ENCODE assay signal across 8 cellular contexts in the genomic region with DNA sequence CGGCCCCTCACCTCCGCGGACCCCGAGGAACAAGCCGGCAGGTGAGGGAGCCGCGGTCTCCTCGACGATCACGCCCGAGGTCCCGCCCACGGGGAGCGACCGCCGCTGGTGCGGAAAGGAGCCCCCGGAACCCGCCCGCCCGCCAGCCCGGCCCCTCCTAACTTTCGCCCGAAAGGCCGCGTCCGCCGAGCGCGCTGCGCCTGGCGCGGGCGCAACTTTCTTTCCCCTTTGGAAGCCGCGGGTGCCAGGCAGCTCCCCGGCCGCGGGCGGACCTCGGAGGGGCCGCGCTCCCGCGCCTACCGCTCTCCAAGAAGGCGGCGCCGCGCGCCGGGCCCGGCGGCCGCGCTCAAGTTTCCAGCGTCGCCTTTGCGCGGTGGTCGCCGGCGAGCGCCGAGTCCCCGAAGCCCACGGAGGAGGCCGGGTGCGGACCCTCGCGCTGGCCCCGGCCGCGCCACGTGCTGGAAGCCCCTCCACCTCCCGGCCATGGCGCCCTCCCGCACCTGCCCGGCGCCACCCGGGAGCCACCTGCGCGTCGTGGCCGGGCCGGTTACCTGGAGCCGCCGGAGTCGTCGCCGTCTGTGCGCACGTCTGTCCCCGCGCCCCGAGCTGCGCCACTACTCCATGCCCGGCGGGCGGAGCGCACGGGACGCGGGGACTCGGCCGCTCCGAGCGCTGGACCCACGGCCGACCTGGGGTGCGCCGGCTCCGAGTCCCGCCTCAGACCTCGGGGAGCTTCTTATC. TPM values are rescaled to one million over a fixed set of nuclear protein-coding genes. Genes with fewer than 3 reads are reported as not detected.
DNase-seq lines count a peak whose midpoint lies in the region; ATAC-seq and TF ChIP-seq lines count a peak whose summit lies in the region.

A gene with protein sequence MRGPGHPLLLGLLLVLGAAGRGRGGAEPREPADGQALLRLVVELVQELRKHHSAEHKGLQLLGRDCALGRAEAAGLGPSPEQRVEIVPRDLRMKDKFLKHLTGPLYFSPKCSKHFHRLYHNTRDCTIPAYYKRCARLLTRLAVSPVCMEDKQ (minus strand): TSS at position 90 of the 741 bp plus-strand sequence. CDS start 256 bp downstream, outside the sequence.

- peaks cover 2% of the 10 kb centered on the region for H3F3A ChIP-seq in neural cell (ENCODE audit: insufficient read depth, low read length, poor library complexity, severe bottlenecking)

- H3K9ac ChIP-seq in neural cell (ENCODE audit: low read length), result peak within 1 kb of the TSS; percentile 26

- peaks cover 14% of the 10 kb centered on the region for H3K4me1 ChIP-seq in CD8-positive, alpha-beta memory T cell (ENCODE audit: insufficient read depth, low read length)

- H3K4me3 ChIP-seq in CD8-positive, alpha-beta memory T cell (ENCODE audit: low read length), result no peak within 1 kb of the TSS
- H3K4me3 ChIP-seq in epithelial cell of esophagus (ENCODE audit: low read length), result no peak within 1 kb of the TSS
- H3K4me3 ChIP-seq in neural cell (ENCODE audit: low read length), result peak within 1 kb of the TSS; percentile 60

- no peaks in the 10 kb centered on the region for H3K9me3 Mint-ChIP-seq in CD8-positive, alpha-beta memory T cell

- H3K36me3 ChIP-seq in CD8-positive, alpha-beta memory T cell (ENCODE audit: insufficient read depth, low read length), result no peaks in the 10 kb centered on the region
- no peaks in the 10 kb centered on the region for H3K36me3 ChIP-seq in neural cell (ENCODE audit: insufficient read depth, low read length)

- no peaks in the 10 kb centered on the region for H3K9me2 ChIP-seq in neural cell (ENCODE audit: insufficient read depth, low read length)

- TF ChIP-seq CTCF in epithelial cell of esophagus (IDR thresholded peaks at IDR 0.05; ENCODE audit: insufficient read depth, low read depth, low read length, missing control alignments) (no peak), neural cell (IDR thresholded peaks at IDR 0.05; ENCODE audit: poor library complexity, severe bottlenecking) (no peak)

- no peak for TF ChIP-seq EP300 in neural cell (conservative IDR thresholded peaks at IDR 0.05; ENCODE audit: poor library complexity, severe bottlenecking)

- CTCF ChIA-PET in CD8-positive, alpha-beta memory T cell (lab: Charles Lee), result interaction anchor here (2.3 kb wide), 1 partner anchor 349 kb away, joined by 6 read pairs; no protein-coding TSS in a partner anchor

- no peak for ATAC-seq in GM21526 (IDR thresholded peaks at IDR 0.05; ENCODE audit: low FRiP score, unreplicated experiment)

- H3K79me2 ChIP-seq in neural cell (replicated peaks; ENCODE audit: insufficient read depth, low read length), result no peaks in the 10 kb centered on the region

- H3K27me3 Mint-ChIP-seq in CD8-positive, alpha-beta memory T cell, result peaks cover 13 to 36% of the 10 kb centered on the region in 2 donors

- peaks cover 14% of the 10 kb centered on the region for H3K27me3 ChIP-seq in CD8-positive, alpha-beta memory T cell (ENCODE audit: insufficient read depth, low read length, poor library complexity, severe bottlenecking)
- H3K27me3 ChIP-seq in neural cell (ENCODE audit: insufficient read depth, low read depth, low read length), result peaks cover 71% of the 10 kb centered on the region

- H4K20me1 ChIP-seq in neural cell (ENCODE audit: insufficient read depth), result no peaks in the 10 kb centered on the region

- no peaks in the 10 kb centered on the region for H3K9me3 ChIP-seq in CD8-positive, alpha-beta memory T cell (ENCODE audit: low read length)
- H3K9me3 ChIP-seq in neural cell (ENCODE audit: low read length), result no peaks in the 10 kb centered on the region

- peak within 1 kb of the TSS; percentile 28 for H3K4me2 ChIP-seq in neural cell (ENCODE audit: low read length)

- H3K4me1 Mint-ChIP-seq in CD8-positive, alpha-beta memory T cell, result peaks cover 8 to 16% (median 13%) of the 10 kb centered on the region in 3 donors

- H3K36me3 Mint-ChIP-seq in CD8-positive, alpha-beta memory T cell, result no peaks in the 10 kb centered on the region

- POLR2A ChIA-PET in CD8-positive, alpha-beta memory T cell (lab: Charles Lee), result no interaction called here

- no peak for TF ChIP-seq RAD21 in neural cell (conservative IDR thresholded peaks at IDR 0.05)

- H3K4me3 Mint-ChIP-seq in CD8-positive, alpha-beta memory T cell, result peak within 1 kb of the TSS in 6 of 7 donors; percentile 29 to 87 (median 59)

- no peak within 1 kb of the TSS for H3K27ac Mint-ChIP-seq in CD8-positive, alpha-beta memory T cell

- in situ Hi-C loops in G401 (cut with HindIII; ENCODE audit: low sequenced_read_pairs), result no loop called here

- H3K27ac ChIP-seq in CD8-positive, alpha-beta memory T cell (ENCODE audit: low read depth, low read length), result no peak within 1 kb of the TSS
- H3K27ac ChIP-seq in neural cell (ENCODE audit: low read length), result no peak within 1 kb of the TSS

- H2AFZ ChIP-seq in neural cell (ENCODE audit: low read depth, low read length), result no peak within 1 kb of the TSS

- DNase-seq in CD8-positive, alpha-beta memory T cell, result no peak
- DNase-seq in NCI-H69 (lab: John Stamatoyannopoulos, UW) (peak; percentile 35), epithelial cell of esophagus (ENCODE audit: low read depth) (peak; percentile 16), epidermal melanocyte (ENCODE audit: insufficient read length, low spot score) (no peak), SKM-1 treated with dmso at 0.1 percent for 144 hours (lab: John Stamatoyannopoulos, UW; ENCODE audit: unreplicated experiment) (no peak), G401 (ENCODE audit: low spot score) (no peak)

TF ChIP-seq in neural cell, 6 proteins besides CTCF, POLR2A, EP300 and RAD21:
- TF ChIP-seq TAF1 (IDR thresholded peaks at IDR 0.05; ENCODE audit: low read depth) (no peak), EZH2 (IDR thresholded peaks at IDR 0.05; ENCODE audit: borderline replicate concordance, insufficient read depth, low read length, poor library complexity, severe bottlenecking) (peak; percentile 39)

RNA-seq across cellular contexts. Expression of the gene that starts here (rescaled TPM):
- total RNA-seq in CD8-positive, alpha-beta memory T cell, result not detected
- not detected for polyA plus RNA-seq in CD8-positive, alpha-beta memory T cell
- polyA plus RNA-seq in neural cell, result not detected in 2 replicates
- polyA minus RNA-seq in neural cell, result not detected in 2 replicates
- not detected in 2 replicates for total RNA-seq in G401 (2014; rRNA removed; shearing (Covaris generic))

Comparison
In these comparisons a context has a peak if more than half of its experiments do, and no peak if none do; other contexts are left out.
1. DNase-seq: peak in NCI-H69 (single experiment) and epithelial cell of esophagus (single experiment); none in CD8-positive, alpha-beta memory T cell (0 of 5), epidermal melanocyte (single experiment), SKM-1 treated with dmso at 0.1 percent for 144 hours (single experiment) and G401 (single experiment).